13 cellular contexts compared by ENCODE assay signal in genomic region chr16:56847173-56847948, GRCh38. TPM values are rescaled to one million over a fixed set of nuclear protein-coding genes. Genes with fewer than 3 reads are reported as not detected.
A peak's percentile ranks its signal among the peaks of the same experiment; 100 is the strongest.
DNase-seq lines count a peak whose midpoint lies in the region; ATAC-seq and TF ChIP-seq lines count a peak whose summit lies in the region.
"Had no signal": no experiment of that assay in that cellular context is flagged by ENCODE, and none has a peak within 500 bp of the region (broad histone marks: within the 10 kb centered on the region; RNA-seq: fewer than 3 reads in every experiment).

No MANE protein-coding gene starts in this region.

- H3K79me1 ChIP-seq in trophoblast cell (ENCODE audit: low read length) = peaks cover 3% of the 10 kb centered on the region

- no peak overlapping the region for H3K18ac ChIP-seq in trophoblast cell (ENCODE audit: low read length)

- intact Hi-C loops in PC-3 (cut with micrococcal nuclease) = no loop called here

- no peak overlapping the region for H4K91ac ChIP-seq in trophoblast cell (ENCODE audit: low read depth, low read length)

- H2BK120ac ChIP-seq in trophoblast cell (ENCODE audit: insufficient read depth, low read length, poor library complexity) = no peak overlapping the region

- no peak overlapping the region for H2BK5ac ChIP-seq in trophoblast cell (ENCODE audit: low read depth, low read length, poor library complexity)

- H3K79me2 ChIP-seq in PC-3 (ENCODE audit: low read length) (no peaks in the 10 kb centered on the region), trophoblast cell (ENCODE audit: control insufficient read depth, insufficient read depth, low read length, poor library complexity) (no peaks in the 10 kb centered on the region)

- CTCF ChIA-PET in PC-3 (lab: Charles Lee) = no interaction called here

- no peak overlapping the region for H3K4me3 ChIP-seq in PC-3 (ENCODE audit: low read length)
- no peak overlapping the region for H3K4me3 ChIP-seq in trophoblast cell (ENCODE audit: low read depth, low read length)
- H3K4me3 ChIP-seq: HAP-1, heart right ventricle had no signal

- H3K14ac ChIP-seq in trophoblast cell (ENCODE audit: low read length) = no peak overlapping the region

- POLR2A ChIA-PET in PC-3 (lab: Charles Lee; ENCODE audit: unreplicated experiment) = no interaction called here

- no peak overlapping the region for H3K4ac ChIP-seq in trophoblast cell (ENCODE audit: low read depth, low read length)

- no peak for TF ChIP-seq CTCF in PC-3 (conservative IDR thresholded peaks at IDR 0.05; ENCODE audit: low read depth, low read length)

- H3K36me3 ChIP-seq in PC-3 (ENCODE audit: low read depth, low read length) (peaks cover 3% of the 10 kb centered on the region; the same call in 1 of the 2 replicates), trophoblast cell (ENCODE audit: control insufficient read depth in 1 of 2, insufficient read depth in 2 of 2, low read length in 2 of 2) (peaks cover 14 to 21% of the 10 kb centered on the region in 2 experiments)

- H4K20me1 ChIP-seq in PC-3 (ENCODE audit: low read length) = no peaks in the 10 kb centered on the region

- H2BK12ac ChIP-seq in trophoblast cell (ENCODE audit: low read length) = no peak overlapping the region

- H3K9me3 ChIP-seq in PC-3 (ENCODE audit: low read length) (no peaks in the 10 kb centered on the region), trophoblast cell (ENCODE audit: insufficient read depth, low read depth, low read length) (no peaks in the 10 kb centered on the region)
- H3K9me3 ChIP-seq: HAP-1, heart right ventricle had no signal

- H4K12ac ChIP-seq in trophoblast cell (ENCODE audit: low read depth, low read length) = no peak overlapping the region

- BruUV-seq in PC-3 (replicated peaks; lab: Mats Ljungman, UMichigan) = no TSS peak

- H3K27ac ChIP-seq in PC-3 (ENCODE audit: low read length) (peak overlapping the region; percentile 67), cingulate gyrus (ENCODE audit: low read depth, low read length) (peak overlapping the region; percentile 20), trophoblast cell (ENCODE audit: low read depth, low read length) (no peak overlapping the region)
- H3K27ac ChIP-seq: KMS-11 had no signal

- peaks cover 36% of the 10 kb centered on the region for H3K4me1 ChIP-seq in PC-3 (ENCODE audit: insufficient read depth, low read length)
- H3K4me1 ChIP-seq in trophoblast cell (ENCODE audit: control insufficient read depth in 1 of 2, insufficient read depth in 2 of 2, low read length in 2 of 2) = peaks cover 9 to 11% of the 10 kb centered on the region in 2 experiments
- H3K4me1 ChIP-seq: HAP-1 had no signal

- no peak overlapping the region for H2AK5ac ChIP-seq in trophoblast cell (ENCODE audit: low read length)

- H3F3A ChIP-seq in PC-3 (ENCODE audit: low read length, unreplicated experiment) = no peaks in the 10 kb centered on the region

- no peak overlapping the region for H3K9ac ChIP-seq in PC-3 (ENCODE audit: low read length)
- no peak overlapping the region for H3K9ac ChIP-seq in trophoblast cell (ENCODE audit: low read length)
- H3K9ac ChIP-seq: KMS-11 had no signal

- H4K8ac ChIP-seq in trophoblast cell (ENCODE audit: low read depth, low read length) = no peak overlapping the region

- no peaks in the 10 kb centered on the region for H3K9me2 ChIP-seq in PC-3 (replicated peaks; ENCODE audit: low read length)

- WGBS in trophoblast cell (ENCODE audit: extremely low coverage, insufficient coverage, insufficient read length) = no CpG with 5 or more reads among the region's 10 CpGs

- DNase-seq in EH (ENCODE audit: low read depth) (peak; percentile 44), PC-3 (no peak), pons (ENCODE audit: low spot score) (peak; percentile 40), DMS153 (lab: John Stamatoyannopoulos, UW) (no peak), trophoblast cell (no peak), GM03348 (ENCODE audit: low spot score) (no peak), NCI-H2081 treated with DMSO at 0.1 percent for 48 hours (lab: John Stamatoyannopoulos, UW) (no peak)
- DNase-seq: activated effector memory CD4-positive, alpha-beta T cell treated with anti-CD3 and anti-CD28 coated beads, Interleukin-2, amount 50 U/mL, for 16 hours; SHP77 had no signal

- H3K23ac ChIP-seq in trophoblast cell (ENCODE audit: low read length) = no peak overlapping the region

- no peak for ATAC-seq in PC-3

- H3K4me2 ChIP-seq in PC-3 (ENCODE audit: low read length) (peak overlapping the region; percentile 20; the same call in 1 of the 2 replicates), trophoblast cell (ENCODE audit: low read length) (no peak overlapping the region)
- H3K4me2 ChIP-seq: KMS-11 had no signal

- H3K27me3 ChIP-seq in PC-3 (ENCODE audit: low read length) = no peaks in the 10 kb centered on the region
- H3K27me3 ChIP-seq in trophoblast cell (ENCODE audit: insufficient read depth, low read length) = no peaks in the 10 kb centered on the region
- H3K27me3 ChIP-seq: heart right ventricle had no signal

- H2AFZ ChIP-seq in PC-3 (ENCODE audit: low read length) (no peak overlapping the region), trophoblast cell (ENCODE audit: insufficient read depth, low read length, poor library complexity) (no peak overlapping the region)

RNA-seq across cellular contexts. Expression of gene SLC12A3, which starts 17.6 kb away (rescaled TPM):
- not detected in 2 replicates for total RNA-seq in PC-3 (2014; rRNA removed)
- 0.11 TPM in 2 replicates for polyA plus RNA-seq in trophoblast cell (2013)
- total RNA-seq: heart right ventricle had no signal
- polyA plus RNA-seq: heart right ventricle had no signal

Comparison
In these comparisons a context has a peak if more than half of its experiments do, and no peak if none do; other contexts are left out.
1. DNase-seq: peak in EH (single experiment) and pons (single experiment); none in PC-3 (single experiment), DMS153 (single experiment), trophoblast cell (0 of 2), GM03348 (single experiment) and NCI-H2081 treated with DMSO at 0.1 percent for 48 hours (single experiment).